Comparison of ENCODE assay signal across 23 cellular contexts in the genomic region with DNA sequence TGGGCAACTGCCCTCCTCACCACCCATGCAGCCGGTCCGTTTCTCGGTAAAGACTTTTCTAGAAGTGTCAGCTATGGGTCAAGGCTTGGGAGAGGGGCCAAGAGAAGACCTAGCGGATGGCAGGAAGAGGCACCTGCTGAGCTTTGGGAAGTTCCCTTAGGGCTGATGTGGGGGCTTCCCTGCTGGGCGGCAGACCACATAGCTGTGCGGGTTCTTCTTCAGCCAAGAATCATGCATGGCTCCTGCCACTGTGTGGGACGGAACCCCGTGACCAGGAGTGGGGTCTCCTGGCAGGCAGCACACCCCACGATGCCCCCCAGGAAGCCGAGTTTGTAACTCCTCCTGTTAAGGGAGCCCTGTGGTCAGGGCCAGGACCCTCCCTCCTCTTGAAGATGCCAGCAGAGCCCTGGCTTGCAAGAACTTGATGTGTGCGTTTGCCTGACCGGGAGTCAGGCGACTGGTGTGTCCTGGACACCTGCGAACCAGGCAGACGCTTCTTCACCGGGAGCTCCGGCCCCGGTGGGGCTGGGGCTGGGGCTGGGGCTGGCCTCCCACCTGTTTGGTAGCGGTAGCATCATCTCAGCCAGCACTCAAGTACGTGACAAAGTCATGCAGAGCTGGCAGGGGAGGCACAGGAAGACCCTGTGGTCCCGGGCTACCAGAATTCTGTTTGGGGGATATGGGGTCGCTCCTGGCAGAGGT. TPM values are rescaled to one million over a fixed set of nuclear protein-coding genes. Genes with fewer than 3 reads are reported as not detected.
DNase-seq lines count a peak whose midpoint lies in the region; ATAC-seq, FAIRE-seq and TF ChIP-seq lines count a peak whose summit lies in the region.
"Had no signal": no experiment of that assay in that cellular context is flagged by ENCODE, and none has a peak within 500 bp of the region (broad histone marks: within the 10 kb centered on the region; RNA-seq: fewer than 3 reads in every experiment).

No MANE protein-coding gene starts in this region.

- H3K4me3 ChIP-seq in BLaER1, result no peak overlapping the region
- no peak overlapping the region for H3K4me3 ChIP-seq in GM12878
- H3K4me3 ChIP-seq in mesenchymal stem cell (ENCODE audit: insufficient read depth in 1 of 2, low read depth in 1 of 2, low read length in 2 of 2), result no peak overlapping the region
- H3K4me3 ChIP-seq: GM23248, HAP-1 had no signal

- SMC1A ChIA-PET in GM12878 (lab: Charles Lee; ENCODE audit: uncharacterized antibody, unreplicated experiment), result no interaction called here

- ATAC-seq in GM12878, result peak; percentile 39; the same call in 2 of the 3 replicates

- H3K27me3 ChIP-seq in BLaER1, result peaks cover 8% of the 10 kb centered on the region; the same call in 1 of the 2 replicates
- H3K27me3 ChIP-seq in GM12878 (replicated peaks in 1 of 2; ENCODE audit: control insufficient read depth in 2 of 2, insufficient read depth in 2 of 2, low read length in 1 of 2), result no peaks in the 10 kb centered on the region; a peak in 1 of 4 replicates
- peaks cover 21 to 40% of the 10 kb centered on the region in 2 experiments for H3K27me3 ChIP-seq in mesenchymal stem cell (ENCODE audit: control insufficient read depth in 1 of 2, insufficient read depth in 1 of 2, low read length in 2 of 2)

- H3K9ac ChIP-seq in BLaER1, result no peak overlapping the region
- no peak overlapping the region for H3K9ac ChIP-seq in GM12878 (ENCODE audit: control insufficient read depth, insufficient read depth, low read length)
- H3K9ac ChIP-seq in mesenchymal stem cell (ENCODE audit: low read length), result no peak overlapping the region
- H3K9ac ChIP-seq: GM23248 had no signal

- H3K79me1 ChIP-seq in mesenchymal stem cell (replicated peaks; ENCODE audit: low read length, poor library complexity, severe bottlenecking), result no peaks in the 10 kb centered on the region

- H3K4me2 ChIP-seq in BLaER1 (peak overlapping the region; percentile 29), GM12878 (ENCODE audit: control insufficient read depth, insufficient read depth) (no peak overlapping the region), mesenchymal stem cell (ENCODE audit: low read length, poor library complexity, severe bottlenecking) (no peak overlapping the region)

- H3K14ac ChIP-seq in mesenchymal stem cell (ENCODE audit: low read length in 2 of 2), result no peak overlapping the region

- peak overlapping the region; percentile 13 for H2BK15ac ChIP-seq in mesenchymal stem cell (ENCODE audit: low read depth, poor library complexity, severe bottlenecking)

- CTCF ChIA-PET in GM12878 (lab: Yijun Ruan, JAX), result interaction anchor here (0.9 kb wide), 1 partner anchor 21 kb away, joined by 3 read pairs; no protein-coding TSS in a partner anchor

- no peak overlapping the region for H3K23ac ChIP-seq in mesenchymal stem cell (ENCODE audit: low read length in 2 of 2)

- H3K4me1 ChIP-seq in BLaER1 (peaks cover 65% of the 10 kb centered on the region), GM12878 (ENCODE audit: control insufficient read depth, insufficient read depth, low read length) (no peaks in the 10 kb centered on the region), mesenchymal stem cell (ENCODE audit: control insufficient read depth, insufficient read depth, low read depth, low read length) (peaks cover 21% of the 10 kb centered on the region)

- POLR2A ChIA-PET in GM12878 (lab: Charles Lee), result interaction anchor here (0.7 kb wide), 1 partner anchor 302 kb away, joined by 3 read pairs; no protein-coding TSS in a partner anchor

- H4K20me1 ChIP-seq in BLaER1 (no peaks in the 10 kb centered on the region), GM12878 (ENCODE audit: control insufficient read depth, insufficient read depth) (no peaks in the 10 kb centered on the region)

- WGBS in GM12878 (ENCODE audit: insufficient coverage, insufficient replicate concordance, low lambda C conversion rate, missing lambda C conversion rate), result 39% methylated on average over 22 of the region's 22 CpGs
- 91% methylated on average over 22 of the region's 22 CpGs for WGBS in mesenchymal stem cell

- no peaks in the 10 kb centered on the region for H3K36me3 ChIP-seq in BLaER1
- H3K36me3 ChIP-seq in KOPT-K1 (ENCODE audit: insufficient read depth, low read length), result no peaks in the 10 kb centered on the region
- H3K36me3 ChIP-seq in GM12878 (ENCODE audit: control insufficient read depth in 2 of 2, insufficient read depth in 2 of 2, low read length in 1 of 2), result no peaks in the 10 kb centered on the region
- no peaks in the 10 kb centered on the region for H3K36me3 ChIP-seq in mesenchymal stem cell (ENCODE audit: control insufficient read depth in 1 of 2, insufficient read depth in 2 of 2, low read depth in 1 of 2, low read length in 2 of 2)
- H3K36me3 ChIP-seq: HAP-1 had no signal

- H4K8ac ChIP-seq in mesenchymal stem cell (ENCODE audit: low read length), result no peak overlapping the region

- H3K27ac Mint-ChIP-seq in HFFc6, result no peak overlapping the region
- H3K27ac Mint-ChIP-seq: CD4-positive, CD25-positive, alpha-beta regulatory T cell; CD8-positive, alpha-beta memory T cell had no signal

- in situ Hi-C loops in GM12878 (cut with MboI), result no loop called here

- H3K27me3 Mint-ChIP-seq in HFFc6 (ENCODE audit: insufficient read depth), result peaks cover 5% of the 10 kb centered on the region

- FAIRE-seq in GM12878 (lab: Jason Lieb, UNC), result no peak
- FAIRE-seq: GM12891, GM19239, HTR-8/SVneo had no signal

- H3K4me1 Mint-ChIP-seq in HFFc6 (ENCODE audit: low read depth), result peaks cover 10% of the 10 kb centered on the region

- no peak for TF ChIP-seq EP300 in GM12878 (IDR thresholded peaks at IDR 0.05; ENCODE audit: borderline replicate concordance in 1 of 2, control insufficient read depth in 1 of 2, low read depth in 2 of 2, low read length in 2 of 2)

- H2AFZ ChIP-seq in GM12878 (ENCODE audit: control insufficient read depth, low read depth, low read length), result no peak overlapping the region
- H2AFZ ChIP-seq in mesenchymal stem cell (ENCODE audit: low read depth, low read length), result no peak overlapping the region
- H2AFZ ChIP-seq: GM23248 had no signal

- no peak overlapping the region for H2AK5ac ChIP-seq in mesenchymal stem cell (ENCODE audit: low read length, severe bottlenecking)

- no peak overlapping the region for H2BK120ac ChIP-seq in mesenchymal stem cell (ENCODE audit: low read depth, low read length)

- no peak for TF ChIP-seq POLR2A in GM12878 (IDR thresholded peaks at IDR 0.05; ENCODE audit: low read depth, low read length)

- H3K18ac ChIP-seq in mesenchymal stem cell (ENCODE audit: low read depth in 1 of 2, low read length in 2 of 2), result no peak overlapping the region

- H3K4ac ChIP-seq in mesenchymal stem cell (ENCODE audit: low read depth in 1 of 2, low read length in 2 of 2), result no peak overlapping the region

- H3K9me3 Mint-ChIP-seq in HFFc6, result no peaks in the 10 kb centered on the region
- H3K9me3 Mint-ChIP-seq: CD8-positive, alpha-beta memory T cell had no signal

- H4K91ac ChIP-seq in mesenchymal stem cell (ENCODE audit: low read length), result no peak overlapping the region

- TF ChIP-seq RAD21 in GM12878 (IDR thresholded peaks at IDR 0.05; ENCODE audit: insufficient read depth, low read depth, low read length), result no peak

- RAD21 ChIA-PET in GM12878 (lab: Charles Lee; ENCODE audit: unreplicated experiment), result no interaction called here

- H3K27ac ChIP-seq in BLaER1 (no peak overlapping the region), KOPT-K1 (ENCODE audit: low read depth, low read length, poor library complexity, severe bottlenecking) (peak overlapping the region; percentile 47), GM12878 (ENCODE audit: control insufficient read depth, insufficient read depth) (no peak overlapping the region), mesenchymal stem cell (ENCODE audit: low read length, poor library complexity, severe bottlenecking) (no peak overlapping the region)
- H3K27ac ChIP-seq: GM23248, HL-60 had no signal

- H3K36me3 Mint-ChIP-seq in HFFc6 (ENCODE audit: low read depth), result no peaks in the 10 kb centered on the region
- H3K36me3 Mint-ChIP-seq: CD4-positive, CD25-positive, alpha-beta regulatory T cell; CD8-positive, alpha-beta memory T cell had no signal

- DNase-seq in GM12878 (ENCODE audit: low read depth, low spot score) (no peak), mesenchymal stem cell (no peak), SKM-1 treated with dmso at 0.1 percent for 144 hours (lab: John Stamatoyannopoulos, UW; ENCODE audit: unreplicated experiment) (no peak), HFFc6 (no peak)
- no peak for DNase-seq in stimulated activated CD8-positive, alpha-beta memory T cell treated with anti-CD3 and anti-CD28 coated beads, Interleukin-4, amount 100 ng/mL, for 48 hours
- DNase-seq: 8988T; C1 segment of cervical spinal cord; CD4-positive, CD25-positive, alpha-beta regulatory T cell; CD8-positive, alpha-beta memory T cell; COR-L47; DMS 273 treated with DMSO at 0.1 percent for 48 hours; DMS53; DND-41; EL; GM23248; IMR-90 had no signal

- no peak for TF ChIP-seq CTCF in GM12878 (IDR thresholded peaks at IDR 0.05 in 2 of 3, conservative IDR thresholded peaks at IDR 0.05 in 1 of 3; ENCODE audit: control insufficient read depth in 2 of 3, extremely low read depth in 1 of 3, insufficient read depth in 1 of 3, low read depth in 3 of 3, low read length in 3 of 3)
- TF ChIP-seq CTCF in HFFc6 (IDR thresholded peaks at IDR 0.05), result no peak

- H3K9me3 ChIP-seq in BLaER1 (no peaks in the 10 kb centered on the region), KOPT-K1 (ENCODE audit: insufficient read depth, low read length, poor library complexity, severe bottlenecking) (no peaks in the 10 kb centered on the region), GM12878 (replicated peaks; ENCODE audit: control insufficient read depth, insufficient read depth, low read length) (no peaks in the 10 kb centered on the region), mesenchymal stem cell (ENCODE audit: control insufficient read depth, low read length) (no peaks in the 10 kb centered on the region)
- H3K9me3 ChIP-seq: HAP-1 had no signal

- no peak overlapping the region for H2BK5ac ChIP-seq in mesenchymal stem cell (ENCODE audit: low read depth, low read length, poor library complexity, severe bottlenecking)

- H3K4me3 Mint-ChIP-seq in HFFc6, result no peak overlapping the region
- H3K4me3 Mint-ChIP-seq: CD4-positive, CD25-positive, alpha-beta regulatory T cell; CD8-positive, alpha-beta memory T cell had no signal

- intact Hi-C loops in GM12878 (cut with micrococcal nuclease; ENCODE audit: unreplicated experiment), result no loop called here

- no peaks in the 10 kb centered on the region for H3K79me2 ChIP-seq in GM12878 (ENCODE audit: control insufficient read depth, insufficient read depth, low read length)

- BruUV-seq in GM12878 (replicated peaks; lab: Mats Ljungman, UMichigan), result no TSS peak

- no peak overlapping the region for H2BK12ac ChIP-seq in mesenchymal stem cell (ENCODE audit: low read length in 2 of 2)

RNA-seq across cellular contexts. Expression of gene SLC38A10, which starts 17.7 kb away (rescaled TPM):
- total RNA-seq in GM12878 (2013; cell fraction: nucleolus; rRNA removed), result 50.7 and 60.3 TPM in 2 replicates
- 31.2 and 32.0 TPM in 2 replicates for total RNA-seq in GM12878 (2014; rRNA removed)
- total RNA-seq in GM12878 (2014; rRNA removed; fragmentation: Illumina TruSeq; extraction: Trizol), result 9.6 and 10.2 TPM in 2 replicates
- 60.1 and 67.9 TPM in 2 replicates for total RNA-seq in GM12878 (2021)
- polyA plus RNA-seq in GM12878 (2011; ENCODE audit: low read depth), result 14.8 TPM
- polyA plus RNA-seq in GM12878 (2011; rRNA removed), result 6.5 and 10.5 TPM in 2 replicates
- polyA plus RNA-seq in GM12878 (2011; cell fraction: cytosol; rRNA removed), result 18.4 and 22.5 TPM in 2 replicates
- 70.0 and 83.7 TPM in 2 replicates for polyA plus RNA-seq in GM12878 (2011; cell fraction: nucleus; rRNA removed)
- 41.1 and 42.1 TPM in 2 replicates for polyA plus RNA-seq in GM12878 (2012)
- polyA plus RNA-seq in GM12878 (2014; fragmentation: Illumina TruSeq; extraction: Trizol), result 3.6 and 12.2 TPM in 2 replicates
- 1 to 10 TPM in 1 of 2 experiments, under 1 TPM in 1; 0.52 to 3.2 TPM for polyA plus RNA-seq in GM12878 (2014; fragmentation: Nextera tagmentation; extraction: Ambion mirVana)
- polyA plus RNA-seq in GM12878 (2014; rRNA removed), result 36.3 and 47.7 TPM in 2 replicates
- 10 to 100 TPM; 43.9 to 47.9 TPM for polyA plus RNA-seq in GM12878 (2016; fragmentation: Nextera tagmentation; extraction: Ambion mirVana)
- polyA minus RNA-seq in GM12878 (2011; rRNA and poly(A)+ RNA removed), result 24.6 and 35.5 TPM in 2 replicates
- polyA minus RNA-seq in GM12878 (2011; cell fraction: cytosol; rRNA and poly(A)+ RNA removed), result 21.8 and 36.5 TPM in 2 replicates
- polyA minus RNA-seq in GM12878 (2011; cell fraction: nucleus; rRNA and poly(A)+ RNA removed), result 20.4 and 33.5 TPM in 2 replicates
- polyA plus RNA-seq in mesenchymal stem cell (2013, experiment 1 of 2), result 54.5 TPM
- 52.5 TPM for polyA plus RNA-seq in mesenchymal stem cell (2013, experiment 2 of 2)
- total RNA-seq in HFFc6 (2021; fragmentation: NEBNext Ultra II Directional; extraction: Animal tissue kit (Norgen Biotek cat#: 25700)), result 10 to 100 TPM; 71.2 to 88.3 (median 72.2) TPM
